In genomic region chr15:99481831-99482230, GRCh38 we compare ENCODE assay signal across 19 cellular contexts.
"Had no signal": no experiment of that assay in that cellular context is flagged by ENCODE, and none has a peak within 500 bp of the region (broad histone marks: within the 10 kb centered on the region; RNA-seq: fewer than 3 reads in every experiment).

No MANE protein-coding gene starts in this region.

- H3K4me3 ChIP-seq: suprapubic skin had no signal

- H3K4me3 Mint-ChIP-seq: activated naive CD8-positive, alpha-beta T cell; central memory CD8-positive, alpha-beta T cell; memory B cell; naive thymus-derived CD8-positive, alpha-beta T cell; stimulated activated naive B cell treated with anti-CD40 and anti-IgM and Interleukin-4, amounts not matched to agents 10 μg/mL and 1 μg/mL and 100 μg/mL, for 72 hours; type B pancreatic cell had no signal

- H3K9me3 ChIP-seq: suprapubic skin had no signal

- H3K27me3 ChIP-seq: brain microvascular endothelial cell, foreskin keratinocyte, suprapubic skin had no signal

- DNase-seq: activated CD4-positive, alpha-beta T cell treated with anti-CD3 and anti-CD28 coated beads for 4 hours; activated effector memory CD4-positive, alpha-beta T cell treated with anti-CD3 and anti-CD28 coated beads, Interleukin-2, amount 50 U/mL, for 16 hours; brain microvascular endothelial cell; cortex of kidney; effector CD8-positive, alpha-beta T cell; foreskin keratinocyte; glutamatergic neuron; kidney glomerular epithelial cell; left ventricle myocardium superior; naive thymus-derived CD8-positive, alpha-beta T cell; posterior cingulate gyrus; retina; stimulated activated naive B cell treated with anti-CD40 and anti-IgM and Interleukin-4, amounts not matched to agents 10 μg/mL and 1 μg/mL and 100 μg/mL, for 72 hours had no signal

- ATAC-seq: foreskin keratinocyte; left ventricle myocardium superior; naive thymus-derived CD8-positive, alpha-beta T cell; stimulated activated naive B cell treated with anti-CD40 and anti-IgM and Interleukin-4, amounts not matched to agents 10 μg/mL and 1 μg/mL and 100 μg/mL, for 72 hours had no signal

- H3K36me3 Mint-ChIP-seq: activated naive CD8-positive, alpha-beta T cell; memory B cell; naive thymus-derived CD8-positive, alpha-beta T cell; stimulated activated naive B cell treated with anti-CD40 and anti-IgM and Interleukin-4, amounts not matched to agents 10 μg/mL and 1 μg/mL and 100 μg/mL, for 72 hours; type B pancreatic cell had no signal

- H3K27me3 Mint-ChIP-seq: activated naive CD8-positive, alpha-beta T cell; memory B cell; naive thymus-derived CD8-positive, alpha-beta T cell; stimulated activated naive B cell treated with anti-CD40 and anti-IgM and Interleukin-4, amounts not matched to agents 10 μg/mL and 1 μg/mL and 100 μg/mL, for 72 hours had no signal

- H3K9me3 Mint-ChIP-seq: central memory CD8-positive, alpha-beta T cell; memory B cell; naive thymus-derived CD8-positive, alpha-beta T cell; stimulated activated naive B cell treated with anti-CD40 and anti-IgM and Interleukin-4, amounts not matched to agents 10 μg/mL and 1 μg/mL and 100 μg/mL, for 72 hours had no signal

- H3K27ac Mint-ChIP-seq: activated naive CD8-positive, alpha-beta T cell; memory B cell; naive thymus-derived CD8-positive, alpha-beta T cell; stimulated activated naive B cell treated with anti-CD40 and anti-IgM and Interleukin-4, amounts not matched to agents 10 μg/mL and 1 μg/mL and 100 μg/mL, for 72 hours; type B pancreatic cell had no signal

- H3K27ac ChIP-seq: brain microvascular endothelial cell, foreskin keratinocyte, suprapubic skin, VCaP had no signal

- H3K36me3 ChIP-seq: brain microvascular endothelial cell, suprapubic skin had no signal
